In the genomic region with DNA sequence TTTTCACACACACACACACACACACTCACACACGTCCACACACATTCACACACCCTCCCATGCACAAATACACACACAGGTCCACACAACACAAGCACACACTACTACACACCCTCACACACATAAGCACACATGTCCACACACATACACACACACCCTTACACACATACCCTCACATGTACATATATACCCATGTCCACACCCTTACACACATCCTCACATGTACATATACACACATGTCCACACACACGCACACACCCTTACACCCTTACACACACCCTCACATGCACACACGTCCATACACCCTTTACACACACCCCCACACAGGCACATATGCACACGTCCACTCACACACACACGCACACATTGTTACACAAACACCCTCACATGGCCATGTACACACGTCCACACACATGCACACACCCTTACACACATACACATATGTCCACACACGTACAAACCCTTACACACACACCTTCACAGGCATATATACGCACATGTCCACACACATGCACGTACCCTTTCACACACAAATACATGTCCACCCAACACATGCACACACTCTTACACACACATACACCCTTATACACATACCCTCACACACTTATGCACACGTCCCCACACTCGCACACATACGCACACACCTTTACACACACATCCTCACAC, we compare ENCODE assay signal across 1 cellular context.
TF ChIP-seq lines count a peak whose summit lies in the region.

No MANE protein-coding gene starts in this region.

TF ChIP-seq in HEK293, 187 proteins besides CTCF, POLR2A, EP300 and RAD21 (continued from another document):
- TF ChIP-seq, protein P1, sequence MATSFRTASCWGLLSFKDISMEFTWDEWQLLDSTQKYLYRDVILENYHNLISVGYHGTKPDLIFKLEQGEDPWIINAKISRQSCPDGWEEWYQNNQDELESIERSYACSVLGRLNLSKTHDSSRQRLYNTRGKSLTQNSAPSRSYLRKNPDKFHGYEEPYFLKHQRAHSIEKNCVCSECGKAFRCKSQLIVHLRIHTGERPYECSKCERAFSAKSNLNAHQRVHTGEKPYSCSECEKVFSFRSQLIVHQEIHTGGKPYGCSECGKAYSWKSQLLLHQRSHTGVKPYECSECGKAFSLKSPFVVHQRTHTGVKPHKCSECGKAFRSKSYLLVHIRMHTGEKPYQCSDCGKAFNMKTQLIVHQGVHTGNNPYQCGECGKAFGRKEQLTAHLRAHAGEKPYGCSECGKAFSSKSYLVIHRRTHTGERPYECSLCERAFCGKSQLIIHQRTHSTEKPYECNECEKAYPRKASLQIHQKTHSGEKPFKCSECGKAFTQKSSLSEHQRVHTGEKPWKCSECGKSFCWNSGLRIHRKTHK (tag by site-specific recombination; IDR thresholded peaks at IDR 0.05), result no peak
- no peak for TF ChIP-seq ZNF311 (tag by site-specific recombination; IDR thresholded peaks at IDR 0.05; ENCODE audit: borderline replicate concordance)
- TF ChIP-seq, protein P2, sequence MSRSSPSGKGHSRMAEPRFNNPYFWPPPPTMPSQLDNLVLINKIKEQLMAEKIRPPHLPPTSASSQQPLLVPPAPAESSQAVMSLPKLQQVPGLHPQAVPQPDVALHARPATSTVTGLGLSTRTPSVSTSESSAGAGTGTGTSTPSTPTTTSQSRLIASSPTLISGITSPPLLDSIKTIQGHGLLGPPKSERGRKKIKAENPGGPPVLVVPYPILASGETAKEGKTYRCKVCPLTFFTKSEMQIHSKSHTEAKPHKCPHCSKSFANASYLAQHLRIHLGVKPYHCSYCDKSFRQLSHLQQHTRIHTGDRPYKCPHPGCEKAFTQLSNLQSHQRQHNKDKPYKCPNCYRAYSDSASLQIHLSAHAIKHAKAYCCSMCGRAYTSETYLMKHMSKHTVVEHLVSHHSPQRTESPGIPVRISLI (tag by site-specific recombination; IDR thresholded peaks at IDR 0.05), result no peak
- no peak for TF ChIP-seq ZNF610 (tag by site-specific recombination; IDR thresholded peaks at IDR 0.05; ENCODE audit: borderline replicate concordance)
- TF ChIP-seq ZFP3 (tag by site-specific recombination; IDR thresholded peaks at IDR 0.05; ENCODE audit: low read depth), result no peak
- 0 out of 2 replicates have a peak, but pooled peaks have one; percentile 15 for TF ChIP-seq ZNF112 (tag by site-specific recombination; IDR thresholded peaks at IDR 0.05)
- no peak for TF ChIP-seq ZNF266 (tag by site-specific recombination; IDR thresholded peaks at IDR 0.05; ENCODE audit: low read depth)
- TF ChIP-seq YY2 (tag by site-specific recombination; IDR thresholded peaks at IDR 0.05), result no peak
- TF ChIP-seq ZNF785 (tag by site-specific recombination; IDR thresholded peaks at IDR 0.05), result peak; percentile 75; the same call in 1 of the 2 replicates
- 0 out of 2 replicates have a peak, but pooled peaks have one; percentile 27 for TF ChIP-seq ZNF837 (tag by site-specific recombination; IDR thresholded peaks at IDR 0.05)
- TF ChIP-seq, protein P3, sequence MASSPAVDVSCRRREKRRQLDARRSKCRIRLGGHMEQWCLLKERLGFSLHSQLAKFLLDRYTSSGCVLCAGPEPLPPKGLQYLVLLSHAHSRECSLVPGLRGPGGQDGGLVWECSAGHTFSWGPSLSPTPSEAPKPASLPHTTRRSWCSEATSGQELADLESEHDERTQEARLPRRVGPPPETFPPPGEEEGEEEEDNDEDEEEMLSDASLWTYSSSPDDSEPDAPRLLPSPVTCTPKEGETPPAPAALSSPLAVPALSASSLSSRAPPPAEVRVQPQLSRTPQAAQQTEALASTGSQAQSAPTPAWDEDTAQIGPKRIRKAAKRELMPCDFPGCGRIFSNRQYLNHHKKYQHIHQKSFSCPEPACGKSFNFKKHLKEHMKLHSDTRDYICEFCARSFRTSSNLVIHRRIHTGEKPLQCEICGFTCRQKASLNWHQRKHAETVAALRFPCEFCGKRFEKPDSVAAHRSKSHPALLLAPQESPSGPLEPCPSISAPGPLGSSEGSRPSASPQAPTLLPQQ (tag by site-specific recombination; IDR thresholded peaks at IDR 0.05), result no peak
- no peak for TF ChIP-seq SP2 (tag by site-specific recombination; IDR thresholded peaks at IDR 0.05)
- no peak for TF ChIP-seq ZNF174 (tag by site-specific recombination; IDR thresholded peaks at IDR 0.05)
- TF ChIP-seq ZNF157 (tag by site-specific recombination; IDR thresholded peaks at IDR 0.05), result no peak
- TF ChIP-seq ZNF175 (tag by site-specific recombination; IDR thresholded peaks at IDR 0.05), result peak; percentile 94; the same call in 1 of the 2 replicates
- peak; percentile 11; the same call in 1 of the 2 replicates for TF ChIP-seq ZNF169 (tag by site-specific recombination; IDR thresholded peaks at IDR 0.05)
- 0 out of 2 replicates have a peak, but pooled peaks have one; percentile 74 for TF ChIP-seq ZNF571 (tag by site-specific recombination; IDR thresholded peaks at IDR 0.05)
- TF ChIP-seq, protein P4, sequence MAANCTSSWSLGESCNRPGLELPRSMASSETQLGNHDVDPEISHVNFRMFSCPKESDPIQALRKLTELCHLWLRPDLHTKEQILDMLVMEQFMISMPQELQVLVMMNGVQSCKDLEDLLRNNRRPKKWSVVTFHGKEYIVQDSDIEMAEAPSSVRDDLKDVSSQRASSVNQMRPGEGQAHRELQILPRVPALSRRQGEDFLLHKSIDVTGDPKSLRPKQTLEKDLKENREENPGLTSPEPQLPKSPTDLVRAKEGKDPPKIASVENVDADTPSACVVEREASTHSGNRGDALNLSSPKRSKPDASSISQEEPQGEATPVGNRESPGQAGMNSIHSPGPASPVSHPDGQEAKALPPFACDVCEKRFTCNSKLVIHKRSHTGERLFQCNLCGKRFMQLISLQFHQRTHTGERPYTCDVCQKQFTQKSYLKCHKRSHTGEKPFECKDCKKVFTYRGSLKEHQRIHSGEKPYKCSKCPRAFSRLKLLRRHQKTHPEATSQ (tag by site-specific recombination; IDR thresholded peaks at IDR 0.05), result peak; percentile 48
- TF ChIP-seq, protein P5, sequence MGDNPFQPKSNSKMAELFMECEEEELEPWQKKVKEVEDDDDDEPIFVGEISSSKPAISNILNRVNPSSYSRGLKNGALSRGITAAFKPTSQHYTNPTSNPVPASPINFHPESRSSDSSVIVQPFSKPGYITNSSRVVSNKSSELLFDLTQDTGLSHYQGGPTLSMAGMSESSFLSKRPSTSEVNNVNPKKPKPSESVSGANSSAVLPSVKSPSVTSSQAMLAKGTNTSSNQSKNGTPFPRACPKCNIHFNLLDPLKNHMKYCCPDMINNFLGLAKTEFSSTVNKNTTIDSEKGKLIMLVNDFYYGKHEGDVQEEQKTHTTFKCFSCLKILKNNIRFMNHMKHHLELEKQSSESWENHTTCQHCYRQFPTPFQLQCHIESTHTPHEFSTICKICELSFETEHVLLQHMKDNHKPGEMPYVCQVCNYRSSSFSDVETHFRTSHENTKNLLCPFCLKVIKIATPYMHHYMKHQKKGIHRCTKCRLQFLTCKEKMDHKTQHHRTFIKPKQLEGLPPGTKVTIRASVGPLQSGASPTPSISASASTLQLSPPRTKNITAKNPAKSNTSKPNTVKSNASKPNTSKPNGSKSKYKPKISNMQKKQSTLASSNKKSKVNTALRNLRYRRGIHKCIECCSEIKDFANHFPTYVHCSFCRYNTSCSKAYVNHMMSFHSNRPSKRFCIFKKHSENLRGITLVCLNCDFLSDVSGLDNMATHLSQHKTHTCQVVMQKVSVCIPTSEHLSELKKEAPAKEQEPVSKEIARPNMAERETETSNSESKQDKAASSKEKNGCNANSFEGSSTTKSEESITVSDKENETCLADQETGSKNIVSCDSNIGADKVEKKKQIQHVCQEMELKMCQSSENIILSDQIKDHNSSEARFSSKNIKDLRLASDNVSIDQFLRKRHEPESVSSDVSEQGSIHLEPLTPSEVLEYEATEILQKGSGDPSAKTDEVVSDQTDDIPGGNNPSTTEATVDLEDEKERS (tag by site-specific recombination; IDR thresholded peaks at IDR 0.05), result no peak
- no peak for TF ChIP-seq ZNF600 (tag by site-specific recombination; IDR thresholded peaks at IDR 0.05)
- no peak for TF ChIP-seq GLI2 (tag by site-specific recombination; IDR thresholded peaks at IDR 0.05; ENCODE audit: borderline replicate concordance, low read depth)
- no peak for TF ChIP-seq ZNF558 (tag by site-specific recombination; IDR thresholded peaks at IDR 0.05)
- TF ChIP-seq ZNF621 (tag by site-specific recombination; IDR thresholded peaks at IDR 0.05), result no peak
- TF ChIP-seq KLF16 (tag by site-specific recombination; IDR thresholded peaks at IDR 0.05), result no peak
